19 cellular contexts compared by ENCODE assay signal in genomic region chr11:76523147-76523546, GRCh38.
A peak's percentile ranks its signal among the peaks of the same experiment; 100 is the strongest.
DNase-seq lines count a peak whose midpoint lies in the region; ATAC-seq and TF ChIP-seq lines count a peak whose summit lies in the region.
"Had no signal": no experiment of that assay in that cellular context is flagged by ENCODE, and none has a peak within 500 bp of the region (broad histone marks: within the 10 kb centered on the region; RNA-seq: fewer than 3 reads in every experiment).

No MANE protein-coding gene starts in this region.

- no peak overlapping the region for H2BK120ac ChIP-seq in mesendoderm (ENCODE audit: low read depth, low read length)

- H3K27me3 Mint-ChIP-seq in CD4-positive, alpha-beta T cell, result no peaks in the 10 kb centered on the region
- H3K27me3 Mint-ChIP-seq: dendritic cell treated with granulocyte-macrophage colony-stimulating factor and Interleukin-4, amounts not matched to agents 40 ng/mL and 50 ng/mL, for 4 days; T-cell had no signal

- H4K8ac ChIP-seq in mesendoderm (ENCODE audit: low read depth, low read length), result no peak overlapping the region

- H3K56ac ChIP-seq in mesendoderm (ENCODE audit: low read length), result no peak overlapping the region

- no peak overlapping the region for H2BK5ac ChIP-seq in mesendoderm (ENCODE audit: low read length)

- no peaks in the 10 kb centered on the region for H3K9me3 ChIP-seq in CD4-positive, alpha-beta T cell (ENCODE audit: control insufficient read depth, low read length)

- no peak overlapping the region for H3K4ac ChIP-seq in mesendoderm (ENCODE audit: low read depth, low read length)

- ATAC-seq in HG02870 (IDR thresholded peaks at IDR 0.05; ENCODE audit: unreplicated experiment), result no peak
- ATAC-seq in CD4-positive, alpha-beta T cell (ENCODE audit: poor library complexity), result no peak
- ATAC-seq: activated CD8-positive, alpha-beta T cell treated with anti-CD3 and anti-CD28 coated beads, Interleukin-2, amount 10 ng/mL, durations not matched to agents 7 days and 5 days; activated naive CD4-positive, alpha-beta T cell treated with anti-CD3 and anti-CD28 coated beads, Interleukin-2, amount 50 U/mL, for 72 hours; activated T-cell treated with anti-CD3 and anti-CD28 coated beads, Interleukin-2, amount 50 U/mL, for 72 hours; GM12878; left ventricle myocardium superior; stimulated activated effector memory CD8-positive, alpha-beta T cell treated with anti-CD3 and anti-CD28 coated beads, Interleukin-12 subunit alpha, Interleukin-12 subunit beta, amount 100 ng/mL, for 72 hours; T-cell had no signal

- peaks cover 66% of the 10 kb centered on the region for H3K36me3 Mint-ChIP-seq in CD4-positive, alpha-beta T cell (ENCODE audit: low read depth)

- no peak overlapping the region for H3K27ac Mint-ChIP-seq in CD4-positive, alpha-beta T cell
- H3K27ac Mint-ChIP-seq: activated CD8-positive, alpha-beta T cell treated with anti-CD3 and anti-CD28 coated beads, Interleukin-2, amount 10 ng/mL, durations not matched to agents 7 days and 5 days; activated T-cell treated with anti-CD3 and anti-CD28 coated beads, Interleukin-2, amount 50 U/mL, for 72 hours; dendritic cell treated with granulocyte-macrophage colony-stimulating factor and Interleukin-4, amounts not matched to agents 40 ng/mL and 50 ng/mL, for 4 days; stimulated activated effector memory CD8-positive, alpha-beta T cell treated with anti-CD3 and anti-CD28 coated beads, Interleukin-12 subunit alpha, Interleukin-12 subunit beta, amount 100 ng/mL, for 72 hours; T-cell had no signal

- no peaks in the 10 kb centered on the region for H3K79me2 ChIP-seq in mesendoderm (ENCODE audit: control insufficient read depth, insufficient read depth, low read length)

- no peak overlapping the region for H3K4me3 Mint-ChIP-seq in CD4-positive, alpha-beta T cell
- H3K4me3 Mint-ChIP-seq: activated CD8-positive, alpha-beta T cell treated with anti-CD3 and anti-CD28 coated beads, Interleukin-2, amount 10 ng/mL, durations not matched to agents 7 days and 5 days; activated T-cell treated with anti-CD3 and anti-CD28 coated beads, Interleukin-2, amount 50 U/mL, for 72 hours; dendritic cell treated with granulocyte-macrophage colony-stimulating factor and Interleukin-4, amounts not matched to agents 40 ng/mL and 50 ng/mL, for 4 days; stimulated activated effector memory CD8-positive, alpha-beta T cell treated with anti-CD3 and anti-CD28 coated beads, Interleukin-12 subunit alpha, Interleukin-12 subunit beta, amount 100 ng/mL, for 72 hours; T-cell had no signal

- H3K4me1 ChIP-seq in mesendoderm (ENCODE audit: control insufficient read depth, low read depth, low read length), result no peaks in the 10 kb centered on the region

- intact Hi-C loops in CD4-positive, alpha-beta T cell (cut with DNase I, micrococcal nuclease), result no loop called here
- intact Hi-C loops in lower leg skin (cut with DNase I; ENCODE audit: low total_unique reads), result no loop called here

- no peak for TF ChIP-seq CTCF in CD4-positive, alpha-beta T cell (IDR thresholded peaks at IDR 0.05)
- no peak for TF ChIP-seq CTCF in lower leg skin (IDR thresholded peaks at IDR 0.05)

- H3K9ac ChIP-seq in mesendoderm (ENCODE audit: low read length), result no peak overlapping the region

- no peak overlapping the region for H2BK15ac ChIP-seq in mesendoderm (replicated peaks; ENCODE audit: low read depth)

- H3K27me3 ChIP-seq in mesendoderm (ENCODE audit: insufficient read depth, low read length, poor library complexity), result no peaks in the 10 kb centered on the region
- no peaks in the 10 kb centered on the region for H3K27me3 ChIP-seq in CD4-positive, alpha-beta T cell (ENCODE audit: control insufficient read depth, insufficient read depth, low read length)

- no peaks in the 10 kb centered on the region for H3K9me3 Mint-ChIP-seq in CD4-positive, alpha-beta T cell
- H3K9me3 Mint-ChIP-seq: activated naive CD4-positive, alpha-beta T cell treated with anti-CD3 and anti-CD28 coated beads, Interleukin-2, amount 50 U/mL, for 72 hours; activated T-cell treated with anti-CD3 and anti-CD28 coated beads, Interleukin-2, amount 50 U/mL, for 72 hours; dendritic cell treated with granulocyte-macrophage colony-stimulating factor and Interleukin-4, amounts not matched to agents 40 ng/mL and 50 ng/mL, for 4 days; stimulated activated effector memory CD8-positive, alpha-beta T cell treated with anti-CD3 and anti-CD28 coated beads, Interleukin-12 subunit alpha, Interleukin-12 subunit beta, amount 100 ng/mL, for 72 hours; T-cell had no signal

- no peak for TF ChIP-seq POLR2A in lower leg skin (IDR thresholded peaks at IDR 0.05)

- H2AK5ac ChIP-seq in mesendoderm (ENCODE audit: low read length), result no peak overlapping the region

- no peak overlapping the region for H3K27ac ChIP-seq in mesendoderm (ENCODE audit: low read depth, low read length)
- no peak overlapping the region for H3K27ac ChIP-seq in CD4-positive, alpha-beta T cell (ENCODE audit: low read depth, low read length)
- H3K27ac ChIP-seq: epithelial cell of prostate had no signal

- H4K5ac ChIP-seq in mesendoderm (ENCODE audit: low read length), result no peak overlapping the region

- CTCF ChIA-PET in CD4-positive, alpha-beta T cell (lab: Charles Lee), result no interaction called here

- no peak overlapping the region for H3K4me3 ChIP-seq in mesendoderm (ENCODE audit: low read length)
- no peak overlapping the region for H3K4me3 ChIP-seq in lower leg skin (ENCODE audit: low read depth, poor library complexity, severe bottlenecking)
- H3K4me3 ChIP-seq: GM12878 had no signal

- no peak overlapping the region for H3K18ac ChIP-seq in mesendoderm (ENCODE audit: low read length)

- no peaks in the 10 kb centered on the region for H3K36me3 ChIP-seq in mesendoderm (ENCODE audit: control insufficient read depth, insufficient read depth, low read length)

- H3K79me1 ChIP-seq in mesendoderm (ENCODE audit: low read length), result no peaks in the 10 kb centered on the region

- POLR2A ChIA-PET in CD4-positive, alpha-beta T cell (lab: Charles Lee), result no interaction called here

- H3K23ac ChIP-seq in mesendoderm (ENCODE audit: low read length), result no peak overlapping the region

- H3K4me2 ChIP-seq in mesendoderm (ENCODE audit: low read length), result no peak overlapping the region

- DNase-seq in DMS53 (lab: John Stamatoyannopoulos, UW) (peak; percentile 90), NCI-H1105 (lab: John Stamatoyannopoulos, UW) (peak; percentile 10), NCI-H774 (lab: John Stamatoyannopoulos, UW) (peak; percentile 57), mesendoderm (peak; percentile 4), lower leg skin (ENCODE audit: low spot score in 2 of 2) (no peak), NOMO-1 treated with dmso at 0.1 percent for 144 hours (lab: John Stamatoyannopoulos, UW; ENCODE audit: unreplicated experiment) (no peak)
- DNase-seq in CD4-positive, alpha-beta T cell, result no peak
- DNase-seq: activated CD8-positive, alpha-beta T cell treated with anti-CD3 and anti-CD28 coated beads, Interleukin-2, amount 10 ng/mL, durations not matched to agents 7 days and 5 days; activated T-cell treated with anti-CD3 and anti-CD28 coated beads, Interleukin-2, amount 50 U/mL, for 72 hours; GDM1; left ventricle myocardium superior; NK-92 treated with Interleukin-12 subunit alpha and Interleukin-12 subunit beta, amount 100 ng/mL, for 24 hours; T-cell had no signal

- H3K4me1 Mint-ChIP-seq in CD4-positive, alpha-beta T cell (ENCODE audit: low read depth), result no peaks in the 10 kb centered on the region
- H3K4me1 Mint-ChIP-seq: stimulated activated effector memory CD8-positive, alpha-beta T cell treated with anti-CD3 and anti-CD28 coated beads, Interleukin-12 subunit alpha, Interleukin-12 subunit beta, amount 100 ng/mL, for 72 hours; T-cell had no signal

- WGBS in mesendoderm (ENCODE audit: extremely low coverage, insufficient coverage, low lambda C conversion rate), result no CpG with 5 or more reads among the region's 5 CpGs
- WGBS in lower leg skin, 2 donors, result 79 to 88% methylated on average over 5 of the region's 5 CpGs

Comparison
In these comparisons a context has a peak if more than half of its experiments do, and no peak if none do; other contexts are left out.
1. DNase-seq: peak in DMS53 (single experiment), NCI-H1105 (single experiment), NCI-H774 (single experiment) and mesendoderm (single experiment); none in CD4-positive, alpha-beta T cell (0 of 10), lower leg skin (0 of 2) and NOMO-1 treated with dmso at 0.1 percent for 144 hours (single experiment).